ENCODE assay signal across 12 cellular contexts in the genomic region with DNA sequence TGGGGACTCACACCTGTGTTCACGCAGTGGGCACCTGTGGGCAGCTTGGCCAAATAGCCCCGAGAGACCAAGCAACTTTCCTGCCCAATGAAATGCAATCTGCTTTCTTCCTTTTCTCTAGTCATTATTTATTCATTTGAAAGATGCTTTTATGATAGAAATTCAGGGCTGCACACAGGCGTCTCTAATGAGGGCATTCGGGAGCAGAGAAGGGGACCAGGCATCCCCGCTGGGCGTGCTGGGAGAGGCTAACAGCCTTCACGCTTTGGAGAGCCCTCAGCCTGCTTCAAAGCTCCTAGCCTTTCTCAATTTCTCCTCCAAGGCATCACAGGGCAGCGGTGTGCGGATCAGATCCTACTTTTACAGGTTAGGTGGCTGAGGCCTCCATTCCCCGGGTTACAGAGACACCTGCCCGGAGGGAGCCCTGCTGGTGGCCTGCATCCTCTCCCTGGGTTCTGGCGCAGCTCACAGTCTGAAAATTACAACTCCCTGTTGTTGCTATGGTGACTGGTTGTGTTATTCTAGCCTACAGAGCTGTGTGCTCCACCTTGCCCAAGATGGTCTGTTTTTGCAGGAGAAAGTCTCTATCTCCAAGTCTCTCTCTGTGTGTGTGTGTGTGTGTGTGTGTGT. TPM values are rescaled to one million over a fixed set of nuclear protein-coding genes. Genes with fewer than 3 reads are reported as not detected.
A peak's percentile ranks its signal among the peaks of the same experiment; 100 is the strongest.
DNase-seq lines count a peak whose midpoint lies in the region; ATAC-seq, FAIRE-seq and TF ChIP-seq lines count a peak whose summit lies in the region.
"Had no signal": no experiment of that assay in that cellular context is flagged by ENCODE, and none has a peak within 500 bp of the region (broad histone marks: within the 10 kb centered on the region; RNA-seq: fewer than 3 reads in every experiment).

No MANE protein-coding gene starts in this region.

- peak; percentile 37 for DNase-seq in GM23338 (ENCODE audit: low spot score)
- peak; percentile 60 for DNase-seq in OCI-LY7 (ENCODE audit: low spot score)
- no peak for DNase-seq in HepG2 (ENCODE audit: low spot score)
- DNase-seq in effector CD8-positive, alpha-beta T cell (lab: John Stamatoyannopoulos, UW) = no peak
- no peak for DNase-seq in psoas muscle

- H3K36me3 ChIP-seq in BLaER1 (no peaks in the 10 kb centered on the region), GM23338 (ENCODE audit: insufficient read depth) (no peaks in the 10 kb centered on the region), OCI-LY7 (ENCODE audit: insufficient read depth, low read length) (no peaks in the 10 kb centered on the region), HepG2 (replicated peaks in 1 of 2; ENCODE audit: control insufficient read depth in 1 of 2, insufficient read depth in 2 of 2, low read length in 2 of 2) (no peaks in the 10 kb centered on the region), psoas muscle (ENCODE audit: insufficient read depth in 1 of 2, low read depth in 1 of 2) (no peaks in the 10 kb centered on the region)
- H3K36me3 ChIP-seq: heart left ventricle had no signal

- no peak for TF ChIP-seq EP300 in HepG2 (IDR thresholded peaks at IDR 0.05; ENCODE audit: low read depth in 2 of 2, low read length in 2 of 2)
- no peak for TF ChIP-seq EP300 in HepG2 (CRISPR knock-in tag; IDR thresholded peaks at IDR 0.05; ENCODE audit: borderline replicate concordance)

- WGBS in HepG2 (ENCODE audit: low lambda C conversion rate) = 69% methylated on average over 10 of the region's 12 CpGs
- WGBS in psoas muscle, 3 donors = 92 to 94% (median 93%) methylated on average over 12 of the region's 12 CpGs

- CTCF ChIA-PET in OCI-LY7 (lab: Charles Lee; ENCODE audit: unreplicated experiment) = interaction anchor here (0.6 to 1.3 kb wide), 3 partner anchors 10 to 39 kb away, joined by 3 to 6 read pairs (median 4); no protein-coding TSS in a partner anchor
- CTCF ChIA-PET in HepG2 (lab: Yijun Ruan, JAX; ENCODE audit: low intra/inter-chr PET ratio, low total read pairs) = no interaction called here

- no peak for ATAC-seq in GM23338
- peak; percentile 14; the same call in 2 of the 3 replicates for ATAC-seq in HepG2
- ATAC-seq in HG03097 (IDR thresholded peaks at IDR 0.05; ENCODE audit: low FRiP score, unreplicated experiment) = no peak
- ATAC-seq in GM19467 (IDR thresholded peaks at IDR 0.05; ENCODE audit: unreplicated experiment) = no peak
- ATAC-seq in psoas muscle = no peak
- ATAC-seq: activated T-cell treated with anti-CD3 and anti-CD28 coated beads, Interleukin-2, amount 50 U/mL, for 4 hours; HCT116; heart left ventricle had no signal

- no peaks in the 10 kb centered on the region for H4K20me1 ChIP-seq in BLaER1
- H4K20me1 ChIP-seq in GM23338 (replicated peaks; ENCODE audit: insufficient read depth) = no peaks in the 10 kb centered on the region
- no peaks in the 10 kb centered on the region for H4K20me1 ChIP-seq in OCI-LY7 (ENCODE audit: insufficient read depth, low read length)
- no peaks in the 10 kb centered on the region for H4K20me1 ChIP-seq in HepG2 (ENCODE audit: insufficient read depth, low read length)

- H3K4me3 ChIP-seq in BLaER1 (no peak overlapping the region), GM23338 (no peak overlapping the region), OCI-LY7 (ENCODE audit: low read depth, low read length, poor library complexity, severe bottlenecking) (no peak overlapping the region), HepG2 (replicated peaks in 1 of 3; ENCODE audit: insufficient read depth in 1 of 3, low read depth in 2 of 3, low read length in 3 of 3) (no peak overlapping the region), psoas muscle (no peak overlapping the region)
- H3K4me3 ChIP-seq: coronary artery, heart left ventricle had no signal

- H2AFZ ChIP-seq in GM23338 (no peak overlapping the region), OCI-LY7 (ENCODE audit: low read length) (no peak overlapping the region), HepG2 (ENCODE audit: low read length) (no peak overlapping the region)

- no peaks in the 10 kb centered on the region for H3K9me3 ChIP-seq in BLaER1
- no peaks in the 10 kb centered on the region for H3K9me3 ChIP-seq in OCI-LY7 (ENCODE audit: low read length)
- H3K9me3 ChIP-seq in HepG2 (ENCODE audit: low read length) = no peaks in the 10 kb centered on the region
- no peaks in the 10 kb centered on the region for H3K9me3 ChIP-seq in psoas muscle
- H3K9me3 ChIP-seq: heart left ventricle had no signal

- TF ChIP-seq RAD21 in HepG2 (CRISPR knock-in tag; IDR thresholded peaks at IDR 0.05) = no peak

- H3K27me3 ChIP-seq in BLaER1 (no peaks in the 10 kb centered on the region), GM23338 (ENCODE audit: insufficient read depth) (no peaks in the 10 kb centered on the region), HepG2 (ENCODE audit: control insufficient read depth in 1 of 2, insufficient read depth in 2 of 2, low read length in 2 of 2) (no peaks in the 10 kb centered on the region), psoas muscle (ENCODE audit: insufficient read depth in 3 of 3, low read length in 2 of 3) (peaks cover 0 to 12% (median 3%) of the 10 kb centered on the region in 3 donors)

- TF ChIP-seq CTCF in GM23338 (conservative IDR thresholded peaks at IDR 0.05; ENCODE audit: low read depth in 2 of 2) (no peak), OCI-LY7 (conservative IDR thresholded peaks at IDR 0.05; ENCODE audit: low read length) (no peak), HepG2 (CRISPR knock-in tag; IDR thresholded peaks at IDR 0.05) (no peak), psoas muscle (IDR thresholded peaks at IDR 0.05) (no peak)

- H3K27ac Mint-ChIP-seq in GM23338 = peak overlapping the region; percentile 70; the same call in 1 of the 2 replicates

- peaks cover 23% of the 10 kb centered on the region for H3K27me3 Mint-ChIP-seq in GM23338 (ENCODE audit: insufficient read depth, low read depth, poor library complexity)

- peaks cover 15% of the 10 kb centered on the region for H3F3A ChIP-seq in GM23338 (replicated peaks; ENCODE audit: low read depth)

- H3K4me1 ChIP-seq in BLaER1 (peaks cover 100% of the 10 kb centered on the region), GM23338 (ENCODE audit: insufficient read depth) (peaks cover 63% of the 10 kb centered on the region), OCI-LY7 (ENCODE audit: insufficient read depth, low read length, poor library complexity, severe bottlenecking) (peaks cover 100% of the 10 kb centered on the region), HepG2 (ENCODE audit: insufficient read depth, low read length) (peaks cover 73% of the 10 kb centered on the region), psoas muscle (no peaks in the 10 kb centered on the region)

- H3K9ac ChIP-seq in BLaER1 (no peak overlapping the region), HepG2 (ENCODE audit: insufficient read depth, low read depth, low read length) (no peak overlapping the region)

- no peak for TF ChIP-seq POLR2A in HepG2 (IDR thresholded peaks at IDR 0.05; ENCODE audit: insufficient read depth in 1 of 2, low read depth in 2 of 2, low read length in 2 of 2)

- H3K4me2 ChIP-seq in BLaER1 (peak overlapping the region; percentile 81), GM23338 (peak overlapping the region; percentile 74; the same call in 1 of the 2 replicates), OCI-LY7 (ENCODE audit: low read length) (peak overlapping the region; percentile 92; the same call in 1 of the 2 replicates), HepG2 (ENCODE audit: low read depth, low read length) (peak overlapping the region; percentile 84)

- in situ Hi-C loops in HepG2 (cut with HindIII; ENCODE audit: extremely low pct_ligation_motif_present, low pct_unique_long_range_greater_than_20kb) = no loop called here

- no peak overlapping the region for H3K4me3 Mint-ChIP-seq in GM23338
- H3K4me3 Mint-ChIP-seq: activated T-cell treated with anti-CD3 and anti-CD28 coated beads, Interleukin-2, amount 50 U/mL, for 4 hours had no signal

- H3K27ac ChIP-seq in BLaER1 (peak overlapping the region; percentile 55), GM23338 (ENCODE audit: low read depth) (no peak overlapping the region), OCI-LY7 (ENCODE audit: low read depth, low read length, poor library complexity, severe bottlenecking) (peak overlapping the region; percentile 87), HepG2 (ENCODE audit: extremely low read length, insufficient read depth, low read length) (no peak overlapping the region), psoas muscle (no peak overlapping the region)
- H3K27ac ChIP-seq: coronary artery had no signal

- H3K36me3 Mint-ChIP-seq in GM23338 (ENCODE audit: low read depth) = no peaks in the 10 kb centered on the region; the same call in 2 of the 3 replicates

- H3K4me1 Mint-ChIP-seq in GM23338 = peaks cover 64% of the 10 kb centered on the region

- H3K9me2 ChIP-seq in GM23338 (ENCODE audit: insufficient read depth) (no peaks in the 10 kb centered on the region), OCI-LY7 (ENCODE audit: insufficient read depth, low read length) (no peaks in the 10 kb centered on the region)

- no TSS peak for BruUV-seq in OCI-LY7 (replicated peaks; lab: Mats Ljungman, UMichigan)
- no TSS peak for BruUV-seq in HepG2 (replicated peaks; lab: Mats Ljungman, UMichigan)

- H3K9me3 Mint-ChIP-seq in GM23338 = no peaks in the 10 kb centered on the region
- H3K9me3 Mint-ChIP-seq: activated T-cell treated with anti-CD3 and anti-CD28 coated beads, Interleukin-2, amount 50 U/mL, for 4 hours had no signal

- POLR2A ChIA-PET in OCI-LY7 (lab: Charles Lee) (interaction anchor here (0.6 to 2.5 kb wide), 3 partner anchors 13 to 298 kb away, joined by 3 to 8 read pairs (median 3); no protein-coding TSS in a partner anchor), HepG2 (lab: Yijun Ruan, JAX) (interaction anchor here (1.2 to 2.4 kb wide), 3 partner anchors 8 to 40 kb away, joined by 3 to 10 read pairs (median 3); no protein-coding TSS in a partner anchor)

- no peak for FAIRE-seq in HepG2 (lab: Jason Lieb, UNC)

- intact Hi-C loops in OCI-LY7 (cut with micrococcal nuclease; ENCODE audit: unreplicated experiment) (no loop called here), HepG2 (cut with micrococcal nuclease; ENCODE audit: unreplicated experiment) (loop anchor here (1.0 kb wide), 1 partner anchor 35 kb away; no protein-coding TSS in a partner anchor), psoas muscle (cut with DNase I) (loop anchor here (5.0 kb wide), 2 partner anchors 43 to 98 kb away; no protein-coding TSS in a partner anchor)

- H3K79me2 ChIP-seq in GM23338 (replicated peaks; ENCODE audit: insufficient read depth) (no peaks in the 10 kb centered on the region), OCI-LY7 (ENCODE audit: insufficient read depth, low read depth, low read length) (no peaks in the 10 kb centered on the region), HepG2 (ENCODE audit: insufficient read depth, low read length) (no peaks in the 10 kb centered on the region)

RNA-seq across cellular contexts. Expression of a gene that starts 21.8 kb away (rescaled TPM):
- 21.5 and 23.5 TPM in 2 replicates for total RNA-seq in GM23338 (2014; rRNA removed; shearing (Covaris generic))
- polyA plus RNA-seq in GM23338 (2016; fragmentation: Nextera tagmentation; extraction: Ambion mirVana) (28.6 and 35.7 TPM in 2 replicates), HepG2 (2011; rRNA removed) (16.8 and 18.8 TPM in 2 replicates), psoas muscle (10 to 100 TPM; 14.5 to 29.0 (median 20.4) TPM)
- 62.0 and 64.6 TPM in 2 replicates for total RNA-seq in OCI-LY7 (2014; rRNA removed; shearing (Covaris generic))
- total RNA-seq in OCI-LY7 (2022) (62.6 and 63.2 TPM in 2 replicates), HepG2 (2016; rRNA removed; fragmentation: Illumina TruSeq; extraction: Trizol) (25.1 and 27.8 TPM in 2 replicates), psoas muscle (10 to 100 TPM; 11.9 to 45.6 (median 25.2) TPM)
- 1.4 and 2.8 TPM in 2 replicates for total RNA-seq in HepG2 (2016; cell fraction: cytosol; rRNA removed; fragmentation: Illumina TruSeq; extraction: Trizol; ENCODE audit: low read depth)
- total RNA-seq in HepG2 (2016; cell fraction: insoluble cytoplasmic fraction; rRNA removed; fragmentation: Illumina TruSeq; extraction: Trizol) = 21.2 and 24.1 TPM in 2 replicates
- 6.8 and 8.3 TPM in 2 replicates for total RNA-seq in HepG2 (2016; cell fraction: membrane; rRNA removed; fragmentation: Illumina TruSeq; extraction: Trizol)
- 13.1 and 18.9 TPM in 2 replicates for total RNA-seq in HepG2 (2016; cell fraction: nucleus; rRNA removed; fragmentation: Illumina TruSeq; extraction: Trizol)
- polyA plus RNA-seq in HepG2 (2011; cell fraction: cytosol; rRNA removed) = 9.1 and 11.1 TPM in 2 replicates
- 12.3 and 14.2 TPM in 2 replicates for polyA plus RNA-seq in HepG2 (2011; cell fraction: nucleus; rRNA removed)
- 22.0 and 24.4 TPM in 2 replicates for polyA plus RNA-seq in HepG2 (2012)
- 1.1 and 2.1 TPM in 2 replicates for polyA plus RNA-seq in HepG2 (2016; cell fraction: cytosol; fragmentation: Illumina TruSeq; extraction: Trizol; ENCODE audit: low read depth)
- polyA plus RNA-seq in HepG2 (2016; cell fraction: insoluble cytoplasmic fraction; fragmentation: Illumina TruSeq; extraction: Trizol; ENCODE audit: low read depth) = 31.2 and 34.3 TPM in 2 replicates
- polyA plus RNA-seq in HepG2 (2016; cell fraction: membrane; fragmentation: Illumina TruSeq; extraction: Trizol; ENCODE audit: low read depth) = 5.5 and 7.5 TPM in 2 replicates
- 30.0 and 34.4 TPM in 2 replicates for polyA plus RNA-seq in HepG2 (2016; cell fraction: nucleus; fragmentation: Illumina TruSeq; extraction: Trizol; ENCODE audit: insufficient read depth, low read depth)
- 23.8 and 65.8 TPM in 2 replicates for polyA minus RNA-seq in HepG2 (2011; rRNA and poly(A)+ RNA removed; ENCODE audit: low replicate concordance)
- 12.2 and 13.9 TPM in 2 replicates for polyA minus RNA-seq in HepG2 (2011; cell fraction: cytosol; rRNA and poly(A)+ RNA removed)
- polyA minus RNA-seq in HepG2 (2011; cell fraction: nucleus; rRNA and poly(A)+ RNA removed) = 6.3 and 8.8 TPM in 2 replicates

Comparison
In these comparisons a context has a peak if more than half of its experiments do, and no peak if none do; other contexts are left out.
1. H3K27ac ChIP-seq: peak in BLaER1 (single experiment) and OCI-LY7 (single experiment); none in GM23338 (single experiment), HepG2 (single experiment) and psoas muscle (single experiment).
2. DNase-seq: peak in GM23338 (single experiment) and OCI-LY7 (single experiment); none in HepG2 (single experiment), effector CD8-positive, alpha-beta T cell (single experiment) and psoas muscle (0 of 2).
3. Peak in every context shown above with its lines, with median percentiles within 50 percentile points of each other: H3K4me2 ChIP-seq.